ENCODE assay signal across 13 cellular contexts in the genomic region with DNA sequence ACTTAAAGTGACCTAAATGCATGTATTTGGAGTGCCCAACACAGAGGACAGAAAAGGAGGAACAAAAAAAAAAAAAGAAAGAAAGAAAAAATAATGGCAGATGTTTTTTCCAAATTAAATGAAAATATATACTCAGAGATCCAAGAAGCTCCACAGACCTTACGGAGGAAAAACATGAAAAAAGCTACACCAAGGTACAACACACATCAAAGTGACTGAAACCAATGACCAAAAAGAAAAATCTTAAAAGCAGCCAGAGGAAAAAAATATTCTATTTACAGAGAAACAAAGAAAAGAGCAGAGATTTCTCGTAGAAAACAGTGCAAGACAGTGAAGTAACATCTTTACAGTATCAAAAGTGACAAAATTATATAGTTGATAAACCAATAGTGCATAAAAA. TPM values are rescaled to one million over a fixed set of nuclear protein-coding genes. Genes with fewer than 3 reads are reported as not detected.
DNase-seq lines count a peak whose midpoint lies in the region; ATAC-seq and TF ChIP-seq lines count a peak whose summit lies in the region.
"Had no signal": no experiment of that assay in that cellular context is flagged by ENCODE, and none has a peak within 500 bp of the region (broad histone marks: within the 10 kb centered on the region; RNA-seq: fewer than 3 reads in every experiment).

No MANE protein-coding gene starts in this region.

- H3K9me3 ChIP-seq in Loucy (ENCODE audit: insufficient read depth, low read depth, low read length) (no peaks in the 10 kb centered on the region), endodermal cell (ENCODE audit: control insufficient read depth, low read length) (peaks cover 27% of the 10 kb centered on the region), tibial nerve (no peaks in the 10 kb centered on the region)

- H3K9me3 Mint-ChIP-seq in natural killer cell treated with Interleukin-12 subunit alpha and Interleukin-12 subunit beta and Interleukin-15 and Interleukin-18, amount 100 ng/mL, for 72 hours: no peaks in the 10 kb centered on the region
- H3K9me3 Mint-ChIP-seq in natural killer cell (no peaks in the 10 kb centered on the region), endodermal cell (peaks cover 8% of the 10 kb centered on the region)
- peaks cover 7% of the 10 kb centered on the region for H3K9me3 Mint-ChIP-seq in activated CD4-positive, alpha-beta T cell treated with anti-CD3 and anti-CD28 coated beads, Interleukin-2, amount 10 ng/mL, durations not matched to agents 24 days and 14 days

- H3K9me2 ChIP-seq in Loucy (replicated peaks; ENCODE audit: low read depth, low read length): no peaks in the 10 kb centered on the region

- peaks cover 89% of the 10 kb centered on the region for H4K20me1 ChIP-seq in Loucy (ENCODE audit: insufficient read depth, low read length, poor library complexity, severe bottlenecking)

- peaks cover 98% of the 10 kb centered on the region for H3K79me2 ChIP-seq in Loucy (ENCODE audit: insufficient read depth, low read length)

- H3K36me3 ChIP-seq in Loucy (ENCODE audit: insufficient read depth, low read length) (no peaks in the 10 kb centered on the region), endodermal cell (ENCODE audit: control insufficient read depth, insufficient read depth, low read length) (peaks cover 6% of the 10 kb centered on the region), tibial nerve (no peaks in the 10 kb centered on the region)

- H3K27ac ChIP-seq in endodermal cell (ENCODE audit: low read depth, low read length): no peak overlapping the region
- no peak overlapping the region for H3K27ac ChIP-seq in tibial nerve
- H3K27ac ChIP-seq: BLaER1 treated with 17β-estradiol and CSF1 and Interleukin-3, amounts not matched to agents 10 nM and 100 nM had no signal

- no peak for DNase-seq in natural killer cell treated with Interleukin-12 subunit alpha and Interleukin-12 subunit beta and Interleukin-15 and Interleukin-18, amount 100 ng/mL, for 72 hours (ENCODE audit: low spot score)
- no peak for DNase-seq in natural killer cell
- no peak for DNase-seq in endodermal cell
- DNase-seq in AG08395 (ENCODE audit: low spot score): no peak
- no peak for DNase-seq in activated CD4-positive, alpha-beta T cell treated with anti-CD3 and anti-CD28 coated beads, Interleukin-2, amount 10 ng/mL, durations not matched to agents 24 days and 14 days
- DNase-seq in tibial nerve (ENCODE audit: low spot score in 2 of 2): no peak
- DNase-seq: 8988T; CD4-positive, CD25-positive, alpha-beta regulatory T cell; DMS79; GDM1; HCEC 1CT had no signal

- no peak overlapping the region for H2AFZ ChIP-seq in Loucy (ENCODE audit: low read length)

- H3K27ac Mint-ChIP-seq in natural killer cell treated with Interleukin-12 subunit alpha and Interleukin-12 subunit beta and Interleukin-15 and Interleukin-18, amount 100 ng/mL, for 72 hours: no peak overlapping the region
- H3K27ac Mint-ChIP-seq in natural killer cell (no peak overlapping the region), endodermal cell (no peak overlapping the region)
- H3K27ac Mint-ChIP-seq in activated CD4-positive, alpha-beta T cell treated with anti-CD3 and anti-CD28 coated beads, Interleukin-2, amount 10 ng/mL, durations not matched to agents 24 days and 14 days: no peak overlapping the region

- H3F3A ChIP-seq in Loucy (ENCODE audit: low read depth): peaks cover 9% of the 10 kb centered on the region; the same call in 1 of the 2 replicates

- peak overlapping the region; percentile 24 for H3K4me3 Mint-ChIP-seq in natural killer cell treated with Interleukin-12 subunit alpha and Interleukin-12 subunit beta and Interleukin-15 and Interleukin-18, amount 100 ng/mL, for 72 hours
- H3K4me3 Mint-ChIP-seq in natural killer cell: no peak overlapping the region
- no peak overlapping the region for H3K4me3 Mint-ChIP-seq in endodermal cell
- no peak overlapping the region for H3K4me3 Mint-ChIP-seq in activated CD4-positive, alpha-beta T cell treated with anti-CD3 and anti-CD28 coated beads, Interleukin-2, amount 10 ng/mL, durations not matched to agents 24 days and 14 days

- no peaks in the 10 kb centered on the region for H3K36me3 Mint-ChIP-seq in natural killer cell treated with Interleukin-12 subunit alpha and Interleukin-12 subunit beta and Interleukin-15 and Interleukin-18, amount 100 ng/mL, for 72 hours
- no peaks in the 10 kb centered on the region for H3K36me3 Mint-ChIP-seq in natural killer cell
- peaks cover 11% of the 10 kb centered on the region for H3K36me3 Mint-ChIP-seq in endodermal cell (ENCODE audit: low read depth)
- H3K36me3 Mint-ChIP-seq in activated CD4-positive, alpha-beta T cell treated with anti-CD3 and anti-CD28 coated beads, Interleukin-2, amount 10 ng/mL, durations not matched to agents 24 days and 14 days (ENCODE audit: low read depth): peaks cover 6% of the 10 kb centered on the region

- H3K9ac ChIP-seq in Loucy (ENCODE audit: low read depth, low read length, poor library complexity, severe bottlenecking) (no peak overlapping the region), endodermal cell (ENCODE audit: extremely low read depth, low read length, poor library complexity, severe bottlenecking) (no peak overlapping the region)
- H3K9ac ChIP-seq: BLaER1 treated with 17β-estradiol and CSF1 and Interleukin-3, amounts not matched to agents 10 nM and 100 nM had no signal

- H3K27me3 Mint-ChIP-seq in natural killer cell treated with Interleukin-12 subunit alpha and Interleukin-12 subunit beta and Interleukin-15 and Interleukin-18, amount 100 ng/mL, for 72 hours: no peaks in the 10 kb centered on the region
- no peaks in the 10 kb centered on the region for H3K27me3 Mint-ChIP-seq in natural killer cell (ENCODE audit: low read depth in 2 of 2)
- no peaks in the 10 kb centered on the region for H3K27me3 Mint-ChIP-seq in endodermal cell (ENCODE audit: insufficient read depth)
- peaks cover 3% of the 10 kb centered on the region for H3K27me3 Mint-ChIP-seq in activated CD4-positive, alpha-beta T cell treated with anti-CD3 and anti-CD28 coated beads, Interleukin-2, amount 10 ng/mL, durations not matched to agents 24 days and 14 days
- H3K27me3 Mint-ChIP-seq: CD4-positive, CD25-positive, alpha-beta regulatory T cell had no signal

- no peak for TF ChIP-seq POLR2A in tibial nerve (IDR thresholded peaks at IDR 0.05)

- intact Hi-C loops in natural killer cell (cut with micrococcal nuclease): no loop called here
- intact Hi-C loops in activated CD4-positive, alpha-beta T cell treated with anti-CD3 and anti-CD28 coated beads, Interleukin-2, amount 10 ng/mL, durations not matched to agents 24 days and 14 days (cut with micrococcal nuclease): no loop called here

- H3K4me3 ChIP-seq in Loucy (ENCODE audit: low read length, poor library complexity, severe bottlenecking) (peak overlapping the region; percentile 83), endodermal cell (ENCODE audit: low read length) (peak overlapping the region; percentile 54), tibial nerve (no peak overlapping the region)
- H3K4me3 ChIP-seq: BLaER1 treated with 17β-estradiol and CSF1 and Interleukin-3, amounts not matched to agents 10 nM and 100 nM had no signal

- peak overlapping the region; percentile 94 for H3K4me2 ChIP-seq in Loucy (ENCODE audit: low read depth, low read length, poor library complexity, severe bottlenecking)
- H3K4me2 ChIP-seq: BLaER1 treated with 17β-estradiol and CSF1 and Interleukin-3, amounts not matched to agents 10 nM and 100 nM had no signal

- no peak for ATAC-seq in natural killer cell treated with Interleukin-12 subunit alpha and Interleukin-12 subunit beta and Interleukin-15 and Interleukin-18, amount 100 ng/mL, for 72 hours
- ATAC-seq in natural killer cell: no peak

- no peak for TF ChIP-seq EP300 in tibial nerve (IDR thresholded peaks at IDR 0.05)

- peaks cover 20 to 43% of the 10 kb centered on the region in 2 donors for H3K4me1 Mint-ChIP-seq in natural killer cell treated with Interleukin-12 subunit alpha and Interleukin-12 subunit beta and Interleukin-15 and Interleukin-18, amount 100 ng/mL, for 72 hours (ENCODE audit: low read depth in 2 of 2)
- peaks cover 10 to 16% of the 10 kb centered on the region in 2 donors for H3K4me1 Mint-ChIP-seq in natural killer cell
- peaks cover 43% of the 10 kb centered on the region for H3K4me1 Mint-ChIP-seq in endodermal cell
- peaks cover 31% of the 10 kb centered on the region for H3K4me1 Mint-ChIP-seq in activated CD4-positive, alpha-beta T cell treated with anti-CD3 and anti-CD28 coated beads, Interleukin-2, amount 10 ng/mL, durations not matched to agents 24 days and 14 days

- H3K27me3 ChIP-seq in Loucy (ENCODE audit: insufficient read depth, low read length, poor library complexity, severe bottlenecking) (no peaks in the 10 kb centered on the region), endodermal cell (ENCODE audit: control insufficient read depth, insufficient read depth, low read length, poor library complexity, severe bottlenecking) (no peaks in the 10 kb centered on the region), tibial nerve (no peaks in the 10 kb centered on the region)
- H3K27me3 ChIP-seq: BLaER1 treated with 17β-estradiol and CSF1 and Interleukin-3, amounts not matched to agents 10 nM and 100 nM had no signal

- H3K4me1 ChIP-seq in Loucy (ENCODE audit: insufficient read depth, low read length, poor library complexity, severe bottlenecking) (peaks cover 82% of the 10 kb centered on the region), endodermal cell (ENCODE audit: control insufficient read depth, insufficient read depth, low read length) (peaks cover 6% of the 10 kb centered on the region), tibial nerve (peaks cover 0 to 26% (median 0%) of the 10 kb centered on the region in 4 donors)

- no peak for TF ChIP-seq CTCF in natural killer cell (IDR thresholded peaks at IDR 0.05)
- no peak for TF ChIP-seq CTCF in Loucy (conservative IDR thresholded peaks at IDR 0.05; ENCODE audit: low read length)
- no peak for TF ChIP-seq CTCF in endodermal cell (conservative IDR thresholded peaks at IDR 0.05)
- no peak for TF ChIP-seq CTCF in tibial nerve (IDR thresholded peaks at IDR 0.05)

- 94% methylated on average over 2 of the region's 2 CpGs; no CpG with 5 or more reads in 1 of the 2 experiments for WGBS in endodermal cell (ENCODE audit: insufficient coverage in 1 of 2, insufficient read length in 1 of 2), 2 experiments
- WGBS in tibial nerve, 2 donors: 88 to 100% methylated on average over 2 of the region's 2 CpGs

RNA-seq across cellular contexts. Expression of a gene that starts 5.1 kb away (rescaled TPM):
- total RNA-seq in natural killer cell treated with Interleukin-12 subunit alpha and Interleukin-12 subunit beta and Interleukin-15 and Interleukin-18, amount 100 ng/mL, for 72 hours: 10 to 100 TPM; 17.6 to 28.0 TPM
- total RNA-seq in natural killer cell (10 to 100 TPM in 1 of 3 donors, 1 to 10 TPM in 2; 6.8 to 13.1 (median 8.0) TPM), endodermal cell (10 to 100 TPM; 64.0 to 85.2 TPM), tibial nerve (10 to 100 TPM; 19.3 to 26.5 (median 24.5) TPM)
- 40.9 TPM for polyA plus RNA-seq in endodermal cell (2013, experiment 1 of 2)
- 42.1 TPM for polyA plus RNA-seq in endodermal cell (2013, experiment 2 of 2)
- total RNA-seq in activated CD4-positive, alpha-beta T cell treated with anti-CD3 and anti-CD28 coated beads, Interleukin-2, amount 10 ng/mL, durations not matched to agents 24 days and 14 days: 21.2 and 26.3 TPM in 2 replicates

Comparison
In these comparisons a context has a peak if more than half of its experiments do, and no peak if none do; other contexts are left out.
1. H3K4me3 ChIP-seq: peak in Loucy (single experiment) and endodermal cell (single experiment); none in tibial nerve (0 of 4).